In the genomic region with DNA sequence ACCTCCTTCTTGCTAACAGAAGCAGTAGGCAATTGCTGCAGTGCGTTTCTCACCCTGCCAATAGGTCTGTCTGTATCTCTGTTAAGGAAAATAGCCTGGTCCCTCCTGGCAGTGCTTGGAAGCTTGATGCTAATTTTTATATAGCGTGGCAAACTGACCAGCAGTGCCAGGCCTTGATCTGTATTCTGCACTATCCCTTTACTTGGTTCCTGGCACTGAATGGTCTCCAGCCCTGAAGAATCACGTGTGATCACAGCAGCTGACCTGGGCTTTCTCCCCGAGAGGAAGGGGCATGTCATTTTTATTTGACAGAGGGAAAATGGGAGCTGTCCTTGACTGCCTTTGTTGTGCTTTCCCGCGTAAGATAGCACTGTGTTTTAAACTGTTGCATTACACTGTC, we compare ENCODE assay signal across 28 cellular contexts. TPM values are rescaled to one million over a fixed set of nuclear protein-coding genes. Genes with fewer than 3 reads are reported as not detected.
A peak's percentile ranks its signal among the peaks of the same experiment; 100 is the strongest.
DNase-seq lines count a peak whose midpoint lies in the region; ATAC-seq and TF ChIP-seq lines count a peak whose summit lies in the region.
"Had no signal": no experiment of that assay in that cellular context is flagged by ENCODE, and none has a peak within 500 bp of the region (broad histone marks: within the 10 kb centered on the region; RNA-seq: fewer than 3 reads in every experiment).

No MANE protein-coding gene starts in this region.

- 88 to 94% (median 89%) methylated on average over 6 of the region's 6 CpGs for WGBS in heart left ventricle, 4 donors

- H3K4me3 ChIP-seq in heart left ventricle, result no peak overlapping the region
- H3K4me3 ChIP-seq: prostate gland, sigmoid colon, SJSA1, testis had no signal

- TF ChIP-seq POLR2A in heart left ventricle (IDR thresholded peaks at IDR 0.05), result no peak

- no peak overlapping the region for H3K4me3 Mint-ChIP-seq in nephron progenitor cell
- H3K4me3 Mint-ChIP-seq: activated CD4-positive, alpha-beta memory T cell treated with anti-CD3 and anti-CD28 coated beads, Interleukin-2, amount 10 ng/mL, durations not matched to agents 7 days and 5 days; stimulated activated memory B cell treated with anti-CD40 and anti-IgM and Interleukin-4, amounts not matched to agents 10 μg/mL and 1 μg/mL and 100 μg/mL, for 72 hours; T-helper 1 cell treated with Interleukin-12 subunit alpha and Interleukin-12 subunit beta and Interleukin-4 antibody, amounts not matched to agents 30 μg/mL and 1 μg/mL, for 36 hours had no signal

- H3K4me1 Mint-ChIP-seq in nephron progenitor cell, result no peaks in the 10 kb centered on the region
- H3K4me1 Mint-ChIP-seq: activated CD4-positive, alpha-beta memory T cell treated with anti-CD3 and anti-CD28 coated beads, Interleukin-2, amount 10 ng/mL, durations not matched to agents 7 days and 5 days; stimulated activated memory B cell treated with anti-CD40 and anti-IgM and Interleukin-4, amounts not matched to agents 10 μg/mL and 1 μg/mL and 100 μg/mL, for 72 hours had no signal

- H3K36me3 ChIP-seq in heart left ventricle, result peaks cover 0 to 81% (median 52%) of the 10 kb centered on the region in 9 donors
- H3K36me3 ChIP-seq: prostate gland had no signal

- no peak for ATAC-seq in Right ventricle myocardium inferior
- ATAC-seq in heart left ventricle, result no peak
- ATAC-seq in HG02642 (IDR thresholded peaks at IDR 0.05; ENCODE audit: poor library complexity, unreplicated experiment), result no peak
- no peak for ATAC-seq in HG03432 (IDR thresholded peaks at IDR 0.05; ENCODE audit: unreplicated experiment)
- no peak for ATAC-seq in GM21786 (IDR thresholded peaks at IDR 0.05; ENCODE audit: unreplicated experiment)
- ATAC-seq: stimulated activated memory B cell treated with anti-CD40 and anti-IgM and Interleukin-4, amounts not matched to agents 10 μg/mL and 1 μg/mL and 100 μg/mL, for 72 hours had no signal

- no peaks in the 10 kb centered on the region for H3K9me3 ChIP-seq in heart left ventricle
- H3K9me3 ChIP-seq: BE2C, prostate gland, sigmoid colon, SJSA1, testis had no signal

- H3K27ac Mint-ChIP-seq in nephron progenitor cell, result peak overlapping the region; percentile 27
- H3K27ac Mint-ChIP-seq: activated CD4-positive, alpha-beta memory T cell treated with anti-CD3 and anti-CD28 coated beads, Interleukin-2, amount 10 ng/mL, durations not matched to agents 7 days and 5 days; stimulated activated memory B cell treated with anti-CD40 and anti-IgM and Interleukin-4, amounts not matched to agents 10 μg/mL and 1 μg/mL and 100 μg/mL, for 72 hours; T-helper 1 cell treated with Interleukin-12 subunit alpha and Interleukin-12 subunit beta and Interleukin-4 antibody, amounts not matched to agents 30 μg/mL and 1 μg/mL, for 36 hours had no signal

- no peaks in the 10 kb centered on the region for H3K9me3 Mint-ChIP-seq in nephron progenitor cell
- H3K9me3 Mint-ChIP-seq: activated CD4-positive, alpha-beta memory T cell treated with anti-CD3 and anti-CD28 coated beads, Interleukin-2, amount 10 ng/mL, durations not matched to agents 7 days and 5 days; stimulated activated memory B cell treated with anti-CD40 and anti-IgM and Interleukin-4, amounts not matched to agents 10 μg/mL and 1 μg/mL and 100 μg/mL, for 72 hours; T-helper 1 cell treated with Interleukin-12 subunit alpha and Interleukin-12 subunit beta and Interleukin-4 antibody, amounts not matched to agents 30 μg/mL and 1 μg/mL, for 36 hours had no signal

- TF ChIP-seq CTCF in heart left ventricle (IDR thresholded peaks at IDR 0.05), result no peak
- TF ChIP-seq CTCF in nephron progenitor cell (IDR thresholded peaks at IDR 0.05), result no peak

- DNase-seq in Right ventricle myocardium inferior (ENCODE audit: missing footprints), result peak; percentile 39
- no peak for DNase-seq in heart left ventricle
- DNase-seq in ecto neural progenitor cell (ENCODE audit: low spot score), result peak; percentile 13
- DNase-seq in nephron progenitor cell, result no peak
- no peak for DNase-seq in A172 (ENCODE audit: low spot score)
- DNase-seq: activated CD4-positive, alpha-beta memory T cell treated with anti-CD3 and anti-CD28 coated beads, Interleukin-2, amount 10 ng/mL, durations not matched to agents 7 days and 5 days; activated CD4-positive, CD25-positive, alpha-beta regulatory T cell treated with anti-CD3 and anti-CD28 coated beads, Interleukin-2, amount 50 U/mL, for 72 hours; activated effector memory CD4-positive, alpha-beta T cell treated with anti-CD3 and anti-CD28 coated beads, Interleukin-2, amount 50 U/mL, for 16 hours; BE2C; central memory CD4-positive, alpha-beta T cell; dermis blood vessel endothelial cell; DMS53; mammary epithelial cell; MM.1S; NCI-H2081; NCI-H226; NCI-H69; sigmoid colon; stimulated activated CD4-positive, alpha-beta T cell treated with anti-CD3 and anti-CD28 coated beads, Interleukin-4, amount 100 ng/mL, for 24 hours; testis had no signal

- intact Hi-C loops in Right ventricle myocardium inferior (cut with DNase I), result no loop called here
- intact Hi-C loops in heart left ventricle (cut with DNase I), result no loop called here

- peaks cover 56% of the 10 kb centered on the region for H3K36me3 Mint-ChIP-seq in nephron progenitor cell (ENCODE audit: low read depth)

- no peaks in the 10 kb centered on the region for H3K27me3 ChIP-seq in heart left ventricle
- H3K27me3 ChIP-seq: BE2C, sigmoid colon, SJSA1, testis had no signal

- no peaks in the 10 kb centered on the region for H3K4me1 ChIP-seq in heart left ventricle
- H3K4me1 ChIP-seq: SJSA1, testis had no signal

- H3K27me3 Mint-ChIP-seq in nephron progenitor cell (ENCODE audit: low read depth, poor library complexity), result peaks cover 4% of the 10 kb centered on the region
- H3K27me3 Mint-ChIP-seq: activated CD4-positive, alpha-beta memory T cell treated with anti-CD3 and anti-CD28 coated beads, Interleukin-2, amount 10 ng/mL, durations not matched to agents 7 days and 5 days; stimulated activated memory B cell treated with anti-CD40 and anti-IgM and Interleukin-4, amounts not matched to agents 10 μg/mL and 1 μg/mL and 100 μg/mL, for 72 hours had no signal

- H3K27ac ChIP-seq in heart left ventricle, result no peak overlapping the region
- H3K27ac ChIP-seq: KMS-11, prostate gland, sigmoid colon, SJSA1, testis had no signal

RNA-seq across cellular contexts. Expression of a gene that starts 48.7 kb away (rescaled TPM):
- total RNA-seq in Right ventricle myocardium inferior (11.3 TPM), heart left ventricle (10 to 100 TPM in 6 of 9 donors, 1 to 10 TPM in 3; 8.0 to 20.6 (median 11.0) TPM)
- polyA plus RNA-seq in heart left ventricle, result 1 to 10 TPM; 1.6 to 6.3 TPM
- 14.0 and 16.8 TPM in 2 replicates for total RNA-seq in A172 (2014; rRNA removed; shearing (Covaris generic))

Comparison
In these comparisons a context has a peak if more than half of its experiments do, and no peak if none do; other contexts are left out.
1. DNase-seq: peak in Right ventricle myocardium inferior (single experiment) and ecto neural progenitor cell (single experiment); none in heart left ventricle (0 of 5), nephron progenitor cell (single experiment) and A172 (single experiment).